8 cellular contexts compared by ENCODE assay signal in genomic region chr11:63337070-63337469, GRCh38. TPM values are rescaled to one million over a fixed set of nuclear protein-coding genes. Genes with fewer than 3 reads are reported as not detected.
"Had no signal": no experiment of that assay in that cellular context is flagged by ENCODE, and none has a peak within 500 bp of the region (broad histone marks: within the 10 kb centered on the region; RNA-seq: fewer than 3 reads in every experiment).

No MANE protein-coding gene starts in this region.

- H3K4me3 ChIP-seq: K562 had no signal

- H3K27ac ChIP-seq: HL-60 had no signal

- ATAC-seq: HepG2, K562 had no signal

- H3K4me1 Mint-ChIP-seq: IgD-negative memory B cell had no signal

- H3K27ac Mint-ChIP-seq: IgD-negative memory B cell had no signal

- DNase-seq: IMR-90, KBM-7, KG1 had no signal

RNA-seq across cellular contexts. Expression of gene SLC22A9, which starts 32.5 kb away (rescaled TPM):
- total RNA-seq: HT1080, IMR-90, K562 had no signal
- polyA plus RNA-seq: IgD-negative memory B cell, IMR-90, K562 had no signal
